ENCODE assay signal across 18 cellular contexts in genomic region chr7:157938211-157938610, GRCh38.
DNase-seq lines count a peak whose midpoint lies in the region; ATAC-seq lines count a peak whose summit lies in the region.
"Had no signal": no experiment of that assay in that cellular context is flagged by ENCODE, and none has a peak within 500 bp of the region (broad histone marks: within the 10 kb centered on the region; RNA-seq: fewer than 3 reads in every experiment).

No MANE protein-coding gene starts in this region.

- H3K4me3 Mint-ChIP-seq in activated CD8-positive, alpha-beta memory T cell treated with anti-CD3 and anti-CD28 coated beads, Interleukin-2, amount 10 ng/mL, durations not matched to agents 7 days and 5 days: no peak overlapping the region
- H3K4me3 Mint-ChIP-seq: CD14-positive monocyte; CD4-positive, alpha-beta T cell; CD8-positive, alpha-beta memory T cell; H9 had no signal

- no peaks in the 10 kb centered on the region for H3K27me3 Mint-ChIP-seq in activated CD8-positive, alpha-beta memory T cell treated with anti-CD3 and anti-CD28 coated beads, Interleukin-2, amount 10 ng/mL, durations not matched to agents 7 days and 5 days

- DNase-seq in NCI-H146 (lab: John Stamatoyannopoulos, UW) (peak; percentile 22), NCI-H146 treated with DMSO at 0.1 percent for 48 hours (lab: John Stamatoyannopoulos, UW; ENCODE audit: unreplicated experiment) (no peak), mesenteric fat pad (ENCODE audit: low spot score) (peak; percentile 60), Ammon's horn (ENCODE audit: low spot score) (no peak)
- DNase-seq in activated CD8-positive, alpha-beta memory T cell treated with anti-CD3 and anti-CD28 coated beads, Interleukin-2, amount 50 U/mL, for 48 hours: peak; percentile 36
- no peak for DNase-seq in activated CD8-positive, alpha-beta memory T cell treated with anti-CD3 and anti-CD28 coated beads, Interleukin-2, amount 10 ng/mL, durations not matched to agents 7 days and 5 days
- DNase-seq: BE2C; CD4-positive, alpha-beta T cell; CD8-positive, alpha-beta memory T cell; DMS 273 treated with DMSO at 0.1 percent for 48 hours; DMS79; EL; GDM1; GM23248; H9 had no signal

- H3K36me3 Mint-ChIP-seq in activated CD8-positive, alpha-beta memory T cell treated with anti-CD3 and anti-CD28 coated beads, Interleukin-2, amount 10 ng/mL, durations not matched to agents 7 days and 5 days: no peaks in the 10 kb centered on the region
- H3K36me3 Mint-ChIP-seq: CD14-positive monocyte; CD8-positive, alpha-beta memory T cell had no signal

- CTCF ChIA-PET in activated CD8-positive, alpha-beta memory T cell treated with anti-CD3 and anti-CD28 coated beads, Interleukin-2, amount 10 ng/mL, durations not matched to agents 7 days and 5 days (lab: Charles Lee): no interaction called here

- no peak overlapping the region for H3K27ac Mint-ChIP-seq in activated CD8-positive, alpha-beta memory T cell treated with anti-CD3 and anti-CD28 coated beads, Interleukin-2, amount 10 ng/mL, durations not matched to agents 7 days and 5 days
- H3K27ac Mint-ChIP-seq: CD14-positive monocyte; CD4-positive, alpha-beta T cell had no signal

- no peak for ATAC-seq in activated CD8-positive, alpha-beta memory T cell treated with anti-CD3 and anti-CD28 coated beads, Interleukin-2, amount 10 ng/mL, durations not matched to agents 7 days and 5 days
- ATAC-seq: GM12878, HCT116 had no signal

- no peaks in the 10 kb centered on the region for H3K4me1 Mint-ChIP-seq in activated CD8-positive, alpha-beta memory T cell treated with anti-CD3 and anti-CD28 coated beads, Interleukin-2, amount 10 ng/mL, durations not matched to agents 7 days and 5 days
- H3K4me1 Mint-ChIP-seq: CD14-positive monocyte; CD8-positive, alpha-beta memory T cell had no signal

- H3K9me3 Mint-ChIP-seq in activated CD8-positive, alpha-beta memory T cell treated with anti-CD3 and anti-CD28 coated beads, Interleukin-2, amount 10 ng/mL, durations not matched to agents 7 days and 5 days (ENCODE audit: low read depth): peaks cover 16% of the 10 kb centered on the region
- H3K9me3 Mint-ChIP-seq: CD4-positive, alpha-beta T cell had no signal

Comparison
In these comparisons a context has a peak if more than half of its experiments do, and no peak if none do; other contexts are left out.
1. DNase-seq: peak in NCI-H146 (single experiment), activated CD8-positive, alpha-beta memory T cell treated with anti-CD3 and anti-CD28 coated beads, Interleukin-2, amount 50 U/mL, for 48 hours (single experiment) and mesenteric fat pad (single experiment); none in NCI-H146 treated with DMSO at 0.1 percent for 48 hours (single experiment), activated CD8-positive, alpha-beta memory T cell treated with anti-CD3 and anti-CD28 coated beads, Interleukin-2, amount 10 ng/mL, durations not matched to agents 7 days and 5 days (single experiment) and Ammon's horn (single experiment).